ENCODE assay signal across 22 cellular contexts in genomic region chr7:73504017-73504416, GRCh38. TPM values are rescaled to one million over a fixed set of nuclear protein-coding genes. Genes with fewer than 3 reads are reported as not detected.
DNase-seq lines count a peak whose midpoint lies in the region; ATAC-seq and TF ChIP-seq lines count a peak whose summit lies in the region.
"Had no signal": no experiment of that assay in that cellular context is flagged by ENCODE, and none has a peak within 500 bp of the region (broad histone marks: within the 10 kb centered on the region; RNA-seq: fewer than 3 reads in every experiment).

No MANE protein-coding gene starts in this region.

- H3K36me3 Mint-ChIP-seq in activated T-cell treated with anti-CD3 and anti-CD28 coated beads, Interleukin-2, amount 50 U/mL, for 24 hours (ENCODE audit: low read depth) = peaks cover 94% of the 10 kb centered on the region
- H3K36me3 Mint-ChIP-seq in activated T-cell treated with anti-CD3 and anti-CD28 coated beads, Interleukin-2, amount 50 U/mL, for 72 hours (ENCODE audit: insufficient read depth in 2 of 2) = peaks cover 22 to 50% of the 10 kb centered on the region in 2 donors
- peaks cover 12% of the 10 kb centered on the region for H3K36me3 Mint-ChIP-seq in T-helper 17 cell (ENCODE audit: low read depth)

- peaks cover 2% of the 10 kb centered on the region for H3K4me1 Mint-ChIP-seq in activated T-cell treated with anti-CD3 and anti-CD28 coated beads, Interleukin-2, amount 50 U/mL, for 24 hours (ENCODE audit: low read depth)
- peaks cover 14% of the 10 kb centered on the region for H3K4me1 Mint-ChIP-seq in activated T-cell treated with anti-CD3 and anti-CD28 coated beads, Interleukin-2, amount 50 U/mL, for 72 hours (ENCODE audit: low read depth)
- H3K4me1 Mint-ChIP-seq in T-helper 17 cell = peaks cover 15% of the 10 kb centered on the region

- no peaks in the 10 kb centered on the region for H3K27me3 Mint-ChIP-seq in activated T-cell treated with anti-CD3 and anti-CD28 coated beads, Interleukin-2, amount 50 U/mL, for 24 hours
- no peaks in the 10 kb centered on the region for H3K27me3 Mint-ChIP-seq in activated T-cell treated with anti-CD3 and anti-CD28 coated beads, Interleukin-2, amount 50 U/mL, for 72 hours (ENCODE audit: low read depth)
- no peaks in the 10 kb centered on the region for H3K27me3 Mint-ChIP-seq in T-helper 17 cell
- H3K27me3 Mint-ChIP-seq: CD4-positive, CD25-positive, alpha-beta regulatory T cell had no signal

- no peaks in the 10 kb centered on the region for H3K9me3 Mint-ChIP-seq in activated T-cell treated with anti-CD3 and anti-CD28 coated beads, Interleukin-2, amount 50 U/mL, for 24 hours
- no peaks in the 10 kb centered on the region for H3K9me3 Mint-ChIP-seq in activated T-cell treated with anti-CD3 and anti-CD28 coated beads, Interleukin-2, amount 50 U/mL, for 72 hours
- H3K9me3 Mint-ChIP-seq: CD4-positive, CD25-positive, alpha-beta regulatory T cell had no signal

- ATAC-seq in activated T-cell treated with anti-CD3 and anti-CD28 coated beads, Interleukin-2, amount 50 U/mL, for 72 hours (replicated peaks in 1 of 2) = no peak
- ATAC-seq in T-helper 17 cell = no peak
- no peak for ATAC-seq in HG02759 (IDR thresholded peaks at IDR 0.05; ENCODE audit: unreplicated experiment)
- ATAC-seq: Right ventricle myocardium inferior had no signal

- DNase-seq in activated T-cell treated with anti-CD3 and anti-CD28 coated beads, Interleukin-2, amount 50 U/mL, for 24 hours = no peak
- DNase-seq in activated T-cell treated with anti-CD3 and anti-CD28 coated beads, Interleukin-2, amount 50 U/mL, for 72 hours = no peak
- DNase-seq in T-helper 17 cell = no peak
- peak; percentile 11 for DNase-seq in fibroblast of mammary gland (ENCODE audit: low read depth)
- DNase-seq in NCI-H510A treated with DMSO at 0.1 percent for 48 hours (lab: John Stamatoyannopoulos, UW) = no peak
- DNase-seq in inferior parietal cortex (ENCODE audit: extremely low spot score) = no peak
- no peak for DNase-seq in stimulated activated CD4-positive, alpha-beta T cell treated with anti-CD3 and anti-CD28 coated beads, Interleukin-2, amount 100 ng/mL, for 48 hours
- DNase-seq: ACHN; CD4-positive, CD25-positive, alpha-beta regulatory T cell; DMS153; DND-41; GM23248; H7; NCI-H1092 treated with DMSO at 0.1 percent for 48 hours; NCI-H1436 treated with DMSO at 0.1 percent for 48 hours; NCI-H187 treated with DMSO at 0.1 percent for 48 hours; NCI-H524 treated with DMSO at 0.1 percent for 48 hours; NCI-H774; PC-9; SJCRH30 had no signal

- peak overlapping the region; percentile 22 for H3K27ac Mint-ChIP-seq in activated T-cell treated with anti-CD3 and anti-CD28 coated beads, Interleukin-2, amount 50 U/mL, for 24 hours
- no peak overlapping the region for H3K27ac Mint-ChIP-seq in activated T-cell treated with anti-CD3 and anti-CD28 coated beads, Interleukin-2, amount 50 U/mL, for 72 hours
- H3K27ac Mint-ChIP-seq in T-helper 17 cell = peak overlapping the region; percentile 79

- no peaks in the 10 kb centered on the region for H3K9me3 ChIP-seq in T-helper 17 cell (ENCODE audit: control insufficient read depth, low read length, poor library complexity, severe bottlenecking)
- H3K9me3 ChIP-seq: SJCRH30 had no signal

- no peak overlapping the region for H3K4me3 Mint-ChIP-seq in activated T-cell treated with anti-CD3 and anti-CD28 coated beads, Interleukin-2, amount 50 U/mL, for 24 hours
- H3K4me3 Mint-ChIP-seq in activated T-cell treated with anti-CD3 and anti-CD28 coated beads, Interleukin-2, amount 50 U/mL, for 72 hours = no peak overlapping the region
- no peak overlapping the region for H3K4me3 Mint-ChIP-seq in T-helper 17 cell
- H3K4me3 Mint-ChIP-seq: CD4-positive, CD25-positive, alpha-beta regulatory T cell had no signal

- H3K4me3 ChIP-seq in fibroblast of mammary gland (ENCODE audit: control insufficient read depth, low read depth, low read length) = no peak overlapping the region
- H3K4me3 ChIP-seq: GM23248, PC-9, SJCRH30 had no signal

- TF ChIP-seq CTCF in fibroblast of mammary gland (conservative IDR thresholded peaks at IDR 0.05; ENCODE audit: control insufficient read depth, insufficient read depth, low read depth, low read length) = no peak

RNA-seq across cellular contexts. Expression of gene BAZ1B, which starts 18.1 kb away (rescaled TPM):
- total RNA-seq in activated T-cell treated with anti-CD3 and anti-CD28 coated beads, Interleukin-2, amount 50 U/mL, for 72 hours = 100 to 1,000 TPM in 1 of 2 donors, 10 to 100 TPM in 1; 94.5 to 105 TPM
- 10 to 100 TPM; 51.2 to 52.6 TPM for total RNA-seq in T-helper 17 cell

RNA-seq across cellular contexts. Expression of gene BCL7B, which starts 53.5 kb away (rescaled TPM):
- total RNA-seq in activated T-cell treated with anti-CD3 and anti-CD28 coated beads, Interleukin-2, amount 50 U/mL, for 72 hours = 10 to 100 TPM; 64.7 to 71.6 TPM
- total RNA-seq in T-helper 17 cell = 100 to 1,000 TPM; 112 to 116 TPM
